Comparison of ENCODE assay signal across 32 cellular contexts in the genomic region with DNA sequence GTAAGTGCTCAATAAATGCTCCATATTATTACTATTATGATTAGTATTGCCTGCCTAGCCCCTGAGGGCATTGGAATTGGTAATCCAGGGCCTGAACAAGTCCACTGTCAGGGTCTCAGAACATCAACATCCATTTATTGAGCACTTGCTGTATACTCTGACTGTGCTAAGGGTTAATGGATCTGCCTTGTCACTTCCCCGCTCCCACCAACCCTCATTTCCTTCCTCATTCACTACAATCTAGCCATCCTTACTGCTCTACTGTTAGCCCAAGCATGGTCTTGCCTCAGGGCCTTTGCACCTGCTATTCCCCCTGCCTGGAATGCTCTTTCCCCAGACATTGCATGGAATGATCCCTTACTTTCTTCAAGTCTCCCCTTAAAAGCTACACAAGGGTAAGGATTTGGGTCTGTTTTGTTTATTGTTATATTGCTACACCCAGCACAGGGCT. TPM values are rescaled to one million over a fixed set of nuclear protein-coding genes. Genes with fewer than 3 reads are reported as not detected.
"Had no signal": no experiment of that assay in that cellular context is flagged by ENCODE, and none has a peak within 500 bp of the region (broad histone marks: within the 10 kb centered on the region; RNA-seq: fewer than 3 reads in every experiment).

No MANE protein-coding gene starts in this region.

- H3K27ac ChIP-seq: esophagus muscularis mucosa, foreskin keratinocyte, gastroesophageal sphincter, heart left ventricle, hepatocyte, left lung, neural progenitor cell, prostate gland, right atrium auricular region, sigmoid colon, stomach, thyroid gland, vagina had no signal

- H3K4me3 ChIP-seq: esophagus muscularis mucosa, gastroesophageal sphincter, heart left ventricle, hepatocyte, left lung, neural progenitor cell, prostate gland, right atrium auricular region, sigmoid colon, stomach, thyroid gland, vagina had no signal

- H3K4me1 Mint-ChIP-seq: nephron; neural progenitor cell; stimulated activated effector memory CD8-positive, alpha-beta T cell treated with anti-CD3 and anti-CD28 coated beads, Interleukin-12 subunit alpha, Interleukin-12 subunit beta, amount 100 ng/mL, for 72 hours had no signal

- H3K9ac ChIP-seq: neural progenitor cell had no signal

- H2AFZ ChIP-seq: hepatocyte, neural progenitor cell had no signal

- H3K36me3 ChIP-seq: neural progenitor cell had no signal

- H3K36me3 Mint-ChIP-seq: stimulated activated effector memory CD8-positive, alpha-beta T cell treated with anti-CD3 and anti-CD28 coated beads, Interleukin-12 subunit alpha, Interleukin-12 subunit beta, amount 100 ng/mL, for 72 hours had no signal

- H3K27ac Mint-ChIP-seq: nephron; neural progenitor cell; stimulated activated effector memory CD8-positive, alpha-beta T cell treated with anti-CD3 and anti-CD28 coated beads, Interleukin-12 subunit alpha, Interleukin-12 subunit beta, amount 100 ng/mL, for 72 hours had no signal

- ATAC-seq: gastroesophageal sphincter; left lung; naive thymus-derived CD4-positive, alpha-beta T cell; stimulated activated effector memory CD8-positive, alpha-beta T cell treated with anti-CD3 and anti-CD28 coated beads, Interleukin-12 subunit alpha, Interleukin-12 subunit beta, amount 100 ng/mL, for 72 hours had no signal

- H3K4me3 Mint-ChIP-seq: naive thymus-derived CD4-positive, alpha-beta T cell; nephron; neural progenitor cell; stimulated activated effector memory CD8-positive, alpha-beta T cell treated with anti-CD3 and anti-CD28 coated beads, Interleukin-12 subunit alpha, Interleukin-12 subunit beta, amount 100 ng/mL, for 72 hours had no signal

- DNase-seq: effector memory CD4-positive, alpha-beta T cell; heart left ventricle; left cardiac atrium; left lung; mesenchymal stem cell; midbrain; sigmoid colon; stimulated activated CD4-positive, alpha-beta T cell treated with anti-CD3 and anti-CD28 coated beads, Interleukin-4, amount 100 ng/mL, for 24 hours; stimulated activated naive CD4-positive, alpha-beta T cell treated with Interleukin-2 at 50 U/mL for 16 hours; stomach; thyroid gland had no signal

- H3K9me3 Mint-ChIP-seq: stimulated activated effector memory CD8-positive, alpha-beta T cell treated with anti-CD3 and anti-CD28 coated beads, Interleukin-12 subunit alpha, Interleukin-12 subunit beta, amount 100 ng/mL, for 72 hours had no signal

- FAIRE-seq: endothelial cell of umbilical vein had no signal

- H3K4me2 ChIP-seq: hepatocyte, neural progenitor cell had no signal

- H3K4me1 ChIP-seq: esophagus muscularis mucosa, foreskin keratinocyte, gastroesophageal sphincter, heart left ventricle, left lung, neural progenitor cell, prostate gland, right atrium auricular region, sigmoid colon, stomach, thyroid gland, vagina had no signal

- H3K9me3 ChIP-seq: left lung, prostate gland, right atrium auricular region, thyroid gland, vagina had no signal

- H3K79me2 ChIP-seq: hepatocyte had no signal

- H3K27me3 ChIP-seq: esophagus muscularis mucosa, foreskin keratinocyte, gastroesophageal sphincter, heart left ventricle, hepatocyte, left lung, neural progenitor cell, right atrium auricular region, sigmoid colon, stomach, thyroid gland, vagina had no signal

RNA-seq across cellular contexts. Expression of gene ANGPTL8, which starts 12.7 kb away (rescaled TPM):
- total RNA-seq: dermis blood vessel endothelial cell; endothelial cell of umbilical vein; epithelial cell of proximal tubule; fibroblast of lung; foreskin keratinocyte; kidney epithelial cell; left lung; lower leg skin; lung microvascular endothelial cell; naive thymus-derived CD4-positive, alpha-beta T cell; osteocyte; prostate gland; sigmoid colon; stomach; temporal lobe; ureter; vagina had no signal
- polyA plus RNA-seq: endothelial cell of umbilical vein; fibroblast of lung; foreskin keratinocyte; naive thymus-derived CD4-positive, alpha-beta T cell had no signal

RNA-seq across cellular contexts. Expression of gene KANK2, which starts 29.4 kb away (rescaled TPM):
- polyA plus RNA-seq: naive thymus-derived CD4-positive, alpha-beta T cell had no signal

RNA-seq across cellular contexts. Expression of gene DOCK6, which starts 35.6 kb away (rescaled TPM):
- polyA plus RNA-seq: naive thymus-derived CD4-positive, alpha-beta T cell had no signal
